In genomic region chr2:203238329-203238710, GRCh38 we compare ENCODE assay signal across 7 cellular contexts. TPM values are rescaled to one million over a fixed set of nuclear protein-coding genes. Genes with fewer than 3 reads are reported as not detected.
DNase-seq lines count a peak whose midpoint lies in the region; ATAC-seq and TF ChIP-seq lines count a peak whose summit lies in the region.

No MANE protein-coding gene starts in this region.

- H3K9me3 Mint-ChIP-seq in progenitor cell of endocrine pancreas (ENCODE audit: low read depth), result no peaks in the 10 kb centered on the region

- TF ChIP-seq EP300 in esophagus muscularis mucosa (IDR thresholded peaks at IDR 0.05), result no peak

- H3K9me3 ChIP-seq in Peyer's patch, result no peaks in the 10 kb centered on the region
- H3K9me3 ChIP-seq in esophagus muscularis mucosa, result no peaks in the 10 kb centered on the region

- intact Hi-C loops in esophagus muscularis mucosa (cut with DNase I), result no loop called here

- ATAC-seq in GM21723 (IDR thresholded peaks at IDR 0.05; ENCODE audit: unreplicated experiment) (peak; percentile 0), HG03378 (IDR thresholded peaks at IDR 0.05; ENCODE audit: unreplicated experiment) (no peak)

- TF ChIP-seq CTCF in Peyer's patch (IDR thresholded peaks at IDR 0.05) (no peak), esophagus muscularis mucosa (IDR thresholded peaks at IDR 0.05) (no peak), progenitor cell of endocrine pancreas (IDR thresholded peaks at IDR 0.05; ENCODE audit: unreplicated experiment) (no peak)

- peak overlapping the region; percentile 97 for H3K4me3 Mint-ChIP-seq in progenitor cell of endocrine pancreas (ENCODE audit: low read depth)

- no peaks in the 10 kb centered on the region for H3K27me3 Mint-ChIP-seq in progenitor cell of endocrine pancreas

- 19% methylated on average over 18 of the region's 19 CpGs for WGBS in esophagus muscularis mucosa

- H3K4me1 ChIP-seq in Peyer's patch (peaks cover 0 to 13% (median 1%) of the 10 kb centered on the region in 4 donors), esophagus muscularis mucosa (peaks cover 21 to 32% (median 24%) of the 10 kb centered on the region in 4 donors)

- H3K27me3 ChIP-seq in Peyer's patch (no peaks in the 10 kb centered on the region), esophagus muscularis mucosa (no peaks in the 10 kb centered on the region)

- H3K27ac Mint-ChIP-seq in progenitor cell of endocrine pancreas, result peak overlapping the region; percentile 96

- peaks cover 8% of the 10 kb centered on the region for H3K36me3 Mint-ChIP-seq in progenitor cell of endocrine pancreas (ENCODE audit: insufficient read depth)

- peak overlapping the region; percentile 55 to 84 (median 65) for H3K4me3 ChIP-seq in Peyer's patch
- H3K4me3 ChIP-seq in esophagus muscularis mucosa, result peak overlapping the region; percentile 68 to 79 (median 73)

- TF ChIP-seq POLR2A in Peyer's patch (IDR thresholded peaks at IDR 0.05) (no peak), esophagus muscularis mucosa (IDR thresholded peaks at IDR 0.05; ENCODE audit: low read depth) (no peak)

- H3K27ac ChIP-seq in Peyer's patch (peak overlapping the region; percentile 90 to 96 (median 94)), esophagus muscularis mucosa (replicated peaks in 1 of 4) (peak overlapping the region; percentile 94 to 97 (median 94))

- peaks cover 10% of the 10 kb centered on the region for H3K4me1 Mint-ChIP-seq in progenitor cell of endocrine pancreas (ENCODE audit: low read depth)

- DNase-seq in Peyer's patch (no peak), esophagus muscularis mucosa (ENCODE audit: extremely low spot score) (no peak), progenitor cell of endocrine pancreas (ENCODE audit: low spot score, unreplicated experiment) (no peak), SW 1271 (lab: John Stamatoyannopoulos, UW) (no peak)
- DNase-seq in activated CD4-positive, CD25-positive, alpha-beta regulatory T cell (lab: John Stamatoyannopoulos, UW), result no peak

- H3K36me3 ChIP-seq in Peyer's patch (no peaks in the 10 kb centered on the region), esophagus muscularis mucosa (peaks cover 0 to 17% (median 2%) of the 10 kb centered on the region in 4 donors)

RNA-seq across cellular contexts. Expression of gene CYP20A1, which starts 0.5 kb away (rescaled TPM):
- total RNA-seq in Peyer's patch, result 10 to 100 TPM; 21.4 to 32.2 (median 25.3) TPM
- total RNA-seq in esophagus muscularis mucosa, result 10 to 100 TPM; 23.7 to 33.8 (median 29.7) TPM
- total RNA-seq in progenitor cell of endocrine pancreas, result 25.1 and 25.4 TPM in 2 replicates
